In genomic region chr1:111570781-111571181, GRCh38 we compare ENCODE assay signal across 9 cellular contexts. TPM values are rescaled to one million over a fixed set of nuclear protein-coding genes. Genes with fewer than 3 reads are reported as not detected.
DNase-seq lines count a peak whose midpoint lies in the region; ATAC-seq, FAIRE-seq and TF ChIP-seq lines count a peak whose summit lies in the region.
"Had no signal": no experiment of that assay in that cellular context is flagged by ENCODE, and none has a peak within 500 bp of the region (broad histone marks: within the 10 kb centered on the region; RNA-seq: fewer than 3 reads in every experiment).

No MANE protein-coding gene starts in this region.

- TF ChIP-seq POLR2A in A549 (IDR thresholded peaks at IDR 0.05; ENCODE audit: low read length): no peak

- POLR2A ChIA-PET in A549 (lab: Yijun Ruan, JAX): no interaction called here

- WGBS in A549 (ENCODE audit: missing lambda C conversion rate): 64% methylated on average over 2 of the region's 2 CpGs

- H3K27me3 ChIP-seq in H7 (ENCODE audit: control insufficient read depth, insufficient read depth, low read length): no peaks in the 10 kb centered on the region
- H3K27me3 ChIP-seq: adrenal gland had no signal

- H3K4me3 ChIP-seq in A549 (no peak overlapping the region), H7 (ENCODE audit: insufficient read depth, low read depth, low read length) (no peak overlapping the region)
- H3K4me3 ChIP-seq: adrenal gland had no signal

- 0 out of 5 replicates have a peak, but pooled peaks of 1 of the 2 experiments have one; percentile 1 for TF ChIP-seq RAD21 in A549 (conservative IDR thresholded peaks at IDR 0.05 in 1 of 2, IDR thresholded peaks at IDR 0.05 in 1 of 2)

- H3K36me3 ChIP-seq in H7 (replicated peaks; ENCODE audit: control insufficient read depth, insufficient read depth, low read length): no peaks in the 10 kb centered on the region
- H3K36me3 ChIP-seq: adrenal gland had no signal

- peak; percentile 34 to 70; a peak in 3 of 6 replicates for ATAC-seq in A549
- peak; percentile 64 to 67 for ATAC-seq in activated CD4-positive, CD25-positive, alpha-beta regulatory T cell treated with anti-CD3 and anti-CD28 coated beads, Interleukin-2, amount 50 U/mL, for 24 hours
- ATAC-seq in esophagus mucosa: peak; percentile 25

- FAIRE-seq in A549 (lab: Jason Lieb, UNC): no peak

- no peak overlapping the region for H3K4me2 ChIP-seq in A549

- no peaks in the 10 kb centered on the region for H3K9me3 ChIP-seq in A549
- H3K9me3 ChIP-seq: adrenal gland had no signal

- CTCF ChIA-PET in A549 (lab: Yijun Ruan, JAX): interaction anchor here (1.4 to 1.7 kb wide), 3 partner anchors 16 to 21 kb away, joined by 3 read pairs; no protein-coding TSS in a partner anchor

- TF ChIP-seq CTCF in A549 (IDR thresholded peaks at IDR 0.05): no peak

- DNase-seq in A549 (ENCODE audit: low read depth in 1 of 2, low spot score in 1 of 2): no peak
- DNase-seq in H7: peak; percentile 15
- DNase-seq in stimulated activated CD4-positive, alpha-beta T cell treated with anti-CD3 and anti-CD28 coated beads, Interleukin-4, amount 100 ng/mL, for 1 hour: peak; percentile 35
- DNase-seq in NCI-H1092 treated with DMSO at 0.1 percent for 48 hours (lab: John Stamatoyannopoulos, UW): no peak
- no peak for DNase-seq in NCI-H446 treated with DMSO at 0.1 percent for 48 hours (lab: John Stamatoyannopoulos, UW)
- DNase-seq in NCI-H2029 treated with DMSO at 0.1 percent for 48 hours (lab: John Stamatoyannopoulos, UW): no peak

- TF ChIP-seq EP300 in A549 (IDR thresholded peaks at IDR 0.05): no peak

- H3K4me1 ChIP-seq in A549: no peaks in the 10 kb centered on the region

- no peak overlapping the region for H3K27ac ChIP-seq in A549
- H3K27ac ChIP-seq: adrenal gland had no signal

TF ChIP-seq in A549, 52 proteins besides CTCF, POLR2A, EP300 and RAD21:
- TF ChIP-seq PHF8 (IDR thresholded peaks at IDR 0.05; ENCODE audit: borderline replicate concordance, low read depth) (no peak), RARB (CRISPR knock-in tag; IDR thresholded peaks at IDR 0.05) (no peak), NFE2L2 (conservative IDR thresholded peaks at IDR 0.05; ENCODE audit: low read length) (no peak), MAFK (IDR thresholded peaks at IDR 0.05; ENCODE audit: partially characterized antibody) (no peak), RNF2 (IDR thresholded peaks at IDR 0.05; ENCODE audit: borderline replicate concordance, low read depth) (no peak), CBX8 (IDR thresholded peaks at IDR 0.05) (no peak), POLR2AphosphoS2 (conservative IDR thresholded peaks at IDR 0.05; ENCODE audit: low read length) (no peak), MAZ (IDR thresholded peaks at IDR 0.05; ENCODE audit: borderline replicate concordance, low read depth, low read length) (no peak), KDM5A (IDR thresholded peaks at IDR 0.05) (no peak), MYC (IDR thresholded peaks at IDR 0.05; ENCODE audit: borderline replicate concordance, low read length) (no peak), HDAC2 (IDR thresholded peaks at IDR 0.05) (no peak), REST (IDR thresholded peaks at IDR 0.05) (no peak)
- TF ChIP-seq, protein P1, sequence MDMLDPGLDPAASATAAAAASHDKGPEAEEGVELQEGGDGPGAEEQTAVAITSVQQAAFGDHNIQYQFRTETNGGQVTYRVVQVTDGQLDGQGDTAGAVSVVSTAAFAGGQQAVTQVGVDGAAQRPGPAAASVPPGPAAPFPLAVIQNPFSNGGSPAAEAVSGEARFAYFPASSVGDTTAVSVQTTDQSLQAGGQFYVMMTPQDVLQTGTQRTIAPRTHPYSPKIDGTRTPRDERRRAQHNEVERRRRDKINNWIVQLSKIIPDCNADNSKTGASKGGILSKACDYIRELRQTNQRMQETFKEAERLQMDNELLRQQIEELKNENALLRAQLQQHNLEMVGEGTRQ (IDR thresholded peaks at IDR 0.05): no peak
- TF ChIP-seq, protein P2, sequence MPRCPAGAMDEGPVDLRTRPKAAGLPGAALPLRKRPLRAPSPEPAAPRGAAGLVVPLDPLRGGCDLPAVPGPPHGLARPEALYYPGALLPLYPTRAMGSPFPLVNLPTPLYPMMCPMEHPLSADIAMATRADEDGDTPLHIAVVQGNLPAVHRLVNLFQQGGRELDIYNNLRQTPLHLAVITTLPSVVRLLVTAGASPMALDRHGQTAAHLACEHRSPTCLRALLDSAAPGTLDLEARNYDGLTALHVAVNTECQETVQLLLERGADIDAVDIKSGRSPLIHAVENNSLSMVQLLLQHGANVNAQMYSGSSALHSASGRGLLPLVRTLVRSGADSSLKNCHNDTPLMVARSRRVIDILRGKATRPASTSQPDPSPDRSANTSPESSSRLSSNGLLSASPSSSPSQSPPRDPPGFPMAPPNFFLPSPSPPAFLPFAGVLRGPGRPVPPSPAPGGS (IDR thresholded peaks at IDR 0.05): no peak

RNA-seq across cellular contexts. Expression of gene RAP1A, which starts 48.8 kb away (rescaled TPM):
- polyA plus RNA-seq in A549 (2011; rRNA removed) (32.8 and 39.8 TPM in 2 replicates), A549 (2017; fragmentation: RNase III; extraction: RNeasy Plus Mini Kit Qiagen cat#74134 plus additional on column Dnase treatment) (33.4 to 37.3 TPM (median 37.1 TPM) in 3 replicates)
- polyA plus RNA-seq in A549 (2012; cell fraction: cytosol; rRNA removed): 10.3 and 11.4 TPM in 2 replicates
- polyA plus RNA-seq in A549 (2012; cell fraction: nucleus; rRNA removed): 1.1 and 2.2 TPM in 2 replicates
- polyA minus RNA-seq in A549 (2011; rRNA and poly(A)+ RNA removed): 6.3 and 6.7 TPM in 2 replicates
- total RNA-seq in H7 (2014; rRNA removed; shearing (Covaris generic)): 20.6 and 22.7 TPM in 2 replicates
- 36.0 TPM for total RNA-seq in esophagus mucosa

Comparison
In these comparisons a context has a peak if more than half of its experiments do, and no peak if none do; other contexts are left out.
1. DNase-seq: peak in H7 (single experiment) and stimulated activated CD4-positive, alpha-beta T cell treated with anti-CD3 and anti-CD28 coated beads, Interleukin-4, amount 100 ng/mL, for 1 hour (single experiment); none in A549 (0 of 2), NCI-H1092 treated with DMSO at 0.1 percent for 48 hours (single experiment), NCI-H446 treated with DMSO at 0.1 percent for 48 hours (single experiment) and NCI-H2029 treated with DMSO at 0.1 percent for 48 hours (single experiment).
2. Peak in every context shown above with its lines, with median percentiles within 50 percentile points of each other: ATAC-seq.